Comparison of ENCODE assay signal across 21 cellular contexts in genomic region chr2:131132729-131133128, GRCh38. TPM values are rescaled to one million over a fixed set of nuclear protein-coding genes. Genes with fewer than 3 reads are reported as not detected.
DNase-seq lines count a peak whose midpoint lies in the region; ATAC-seq and TF ChIP-seq lines count a peak whose summit lies in the region.
"Had no signal": no experiment of that assay in that cellular context is flagged by ENCODE, and none has a peak within 500 bp of the region (broad histone marks: within the 10 kb centered on the region; RNA-seq: fewer than 3 reads in every experiment).

No MANE protein-coding gene starts in this region.

- peaks cover 4 to 18% of the 10 kb centered on the region in 2 donors for H3K4me1 Mint-ChIP-seq in effector memory CD8-positive, alpha-beta T cell (ENCODE audit: low read depth in 2 of 2)
- H3K4me1 Mint-ChIP-seq in natural killer cell treated with Interleukin-12 subunit alpha and Interleukin-12 subunit beta and Interleukin-15 and Interleukin-18, amount 100 ng/mL, for 72 hours (ENCODE audit: low read depth in 2 of 2): peaks cover 7 to 16% of the 10 kb centered on the region in 2 donors

- DNase-seq in ELR (ENCODE audit: low read depth) (peak; percentile 19), RWPE1 (ENCODE audit: low spot score) (no peak), dermis blood vessel endothelial cell (no peak), NOMO-1 treated with DMSO at 0.1 percent for 48 hours (lab: John Stamatoyannopoulos, UW; ENCODE audit: unreplicated experiment) (no peak), nucleus accumbens (lab: John Stamatoyannopoulos, UW) (no peak), Right ventricle myocardium inferior (ENCODE audit: missing footprints) (no peak)
- DNase-seq in effector memory CD8-positive, alpha-beta T cell: no peak
- no peak for DNase-seq in natural killer cell treated with Interleukin-12 subunit alpha and Interleukin-12 subunit beta and Interleukin-15 and Interleukin-18, amount 100 ng/mL, for 72 hours (ENCODE audit: low spot score)
- DNase-seq: AML-193, Kasumi-1, MG63, NCI-H1048, NCI-H1436, NCI-H1930, NCI-H226, NCI-H524, PC-9, SJCRH30 had no signal

- POLR2A ChIA-PET in RWPE1 (lab: Yijun Ruan, JAX; ENCODE audit: low non-redundant PET): no interaction called here

- 0 out of 2 replicates have a peak overlapping the region, but pooled peaks have one; percentile 11 for H3K27ac ChIP-seq in RWPE1
- H3K27ac ChIP-seq: C4-2B, HL-60, PC-9, SJCRH30 had no signal

- no peaks in the 10 kb centered on the region for H3K27me3 Mint-ChIP-seq in effector memory CD8-positive, alpha-beta T cell
- H3K27me3 Mint-ChIP-seq in natural killer cell treated with Interleukin-12 subunit alpha and Interleukin-12 subunit beta and Interleukin-15 and Interleukin-18, amount 100 ng/mL, for 72 hours: no peaks in the 10 kb centered on the region
- H3K27me3 Mint-ChIP-seq: IgD-negative memory B cell had no signal

- intact Hi-C loops in Right ventricle myocardium inferior (cut with DNase I): no loop called here

- no peak for TF ChIP-seq CTCF in RWPE1 (conservative IDR thresholded peaks at IDR 0.05; ENCODE audit: low read depth)

- H3K4me3 Mint-ChIP-seq in effector memory CD8-positive, alpha-beta T cell: no peak overlapping the region
- H3K4me3 Mint-ChIP-seq in natural killer cell treated with Interleukin-12 subunit alpha and Interleukin-12 subunit beta and Interleukin-15 and Interleukin-18, amount 100 ng/mL, for 72 hours: no peak overlapping the region
- H3K4me3 Mint-ChIP-seq: IgD-negative memory B cell had no signal

- ATAC-seq in effector memory CD8-positive, alpha-beta T cell (replicated peaks): peak; percentile 74
- peak; percentile 68 to 83 for ATAC-seq in natural killer cell treated with Interleukin-12 subunit alpha and Interleukin-12 subunit beta and Interleukin-15 and Interleukin-18, amount 100 ng/mL, for 72 hours
- no peak for ATAC-seq in Right ventricle myocardium inferior

- CTCF ChIA-PET in RWPE1 (lab: Yijun Ruan, JAX): interaction anchor here (0.5 kb wide), 1 partner anchor 125 kb away, joined by 3 read pairs; no protein-coding TSS in a partner anchor

- H3K36me3 Mint-ChIP-seq in effector memory CD8-positive, alpha-beta T cell (ENCODE audit: insufficient read depth): peaks cover 82% of the 10 kb centered on the region
- peaks cover 35% of the 10 kb centered on the region for H3K36me3 Mint-ChIP-seq in natural killer cell treated with Interleukin-12 subunit alpha and Interleukin-12 subunit beta and Interleukin-15 and Interleukin-18, amount 100 ng/mL, for 72 hours

- H3K9me3 Mint-ChIP-seq in effector memory CD8-positive, alpha-beta T cell: no peaks in the 10 kb centered on the region
- no peaks in the 10 kb centered on the region for H3K9me3 Mint-ChIP-seq in natural killer cell treated with Interleukin-12 subunit alpha and Interleukin-12 subunit beta and Interleukin-15 and Interleukin-18, amount 100 ng/mL, for 72 hours
- H3K9me3 Mint-ChIP-seq: IgD-negative memory B cell had no signal

- no peak overlapping the region for H3K27ac Mint-ChIP-seq in effector memory CD8-positive, alpha-beta T cell
- H3K27ac Mint-ChIP-seq in natural killer cell treated with Interleukin-12 subunit alpha and Interleukin-12 subunit beta and Interleukin-15 and Interleukin-18, amount 100 ng/mL, for 72 hours: no peak overlapping the region
- H3K27ac Mint-ChIP-seq: IgD-negative memory B cell had no signal

RNA-seq across cellular contexts. Expression of gene PLEKHB2, which starts 27.6 kb away (rescaled TPM):
- 10 to 100 TPM; 58.9 to 61.8 TPM for total RNA-seq in natural killer cell treated with Interleukin-12 subunit alpha and Interleukin-12 subunit beta and Interleukin-15 and Interleukin-18, amount 100 ng/mL, for 72 hours
- total RNA-seq in dermis blood vessel endothelial cell: 146 and 158 TPM in 2 replicates
- 30.8 TPM for total RNA-seq in Right ventricle myocardium inferior

RNA-seq across cellular contexts. Expression of gene FAM168B, which starts 39.5 kb away (rescaled TPM):
- 10 to 100 TPM; 69.8 to 82.6 TPM for total RNA-seq in natural killer cell treated with Interleukin-12 subunit alpha and Interleukin-12 subunit beta and Interleukin-15 and Interleukin-18, amount 100 ng/mL, for 72 hours
- total RNA-seq in dermis blood vessel endothelial cell (98.2 and 100 TPM in 2 replicates), Right ventricle myocardium inferior (85.6 TPM)
